In the genomic region with DNA sequence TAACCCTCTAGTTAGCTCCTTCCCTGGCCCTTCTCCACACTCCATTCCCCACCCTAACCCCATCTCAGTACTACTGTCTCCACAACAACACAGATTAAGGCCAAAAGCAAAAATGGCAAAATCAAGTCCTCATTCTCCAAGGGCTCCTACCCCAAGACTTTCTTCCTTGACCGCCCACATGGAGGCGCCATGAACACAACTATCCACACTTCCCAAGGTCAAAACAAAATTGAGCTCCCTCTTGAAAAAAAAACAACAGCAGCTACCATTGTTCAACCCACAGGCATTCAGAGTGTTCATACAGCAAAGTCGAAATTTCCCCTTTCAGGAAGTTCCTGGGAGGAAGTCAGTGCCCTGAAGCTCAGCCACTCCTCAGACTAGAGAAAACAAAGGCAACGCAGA, we compare ENCODE assay signal across 8 cellular contexts. TPM values are rescaled to one million over a fixed set of nuclear protein-coding genes. Genes with fewer than 3 reads are reported as not detected.
DNase-seq lines count a peak whose midpoint lies in the region; ATAC-seq and TF ChIP-seq lines count a peak whose summit lies in the region.

No MANE protein-coding gene starts in this region.

- no peaks in the 10 kb centered on the region for H3K27me3 Mint-ChIP-seq in T-helper 17 cell

- peak overlapping the region; percentile 69 for H3K4me3 Mint-ChIP-seq in T-helper 17 cell

- no peak overlapping the region for H3K4me3 ChIP-seq in brain microvascular endothelial cell (ENCODE audit: low read depth, low read length)

- H3K27ac Mint-ChIP-seq in T-helper 17 cell: peak overlapping the region; percentile 81

- H3K27ac ChIP-seq in brain microvascular endothelial cell: no peak overlapping the region

- peaks cover 43% of the 10 kb centered on the region for H3K4me1 Mint-ChIP-seq in T-helper 17 cell

- no peaks in the 10 kb centered on the region for H3K27me3 ChIP-seq in brain microvascular endothelial cell (replicated peaks)

- peak; percentile 45 for ATAC-seq in HG03432 (IDR thresholded peaks at IDR 0.05; ENCODE audit: unreplicated experiment)
- ATAC-seq in T-helper 17 cell: peak; percentile 73
- ATAC-seq in HG02840 (IDR thresholded peaks at IDR 0.05; ENCODE audit: low FRiP score, unreplicated experiment): no peak

- no peaks in the 10 kb centered on the region for H3K9me3 ChIP-seq in T-helper 17 cell (ENCODE audit: control insufficient read depth, low read length, poor library complexity, severe bottlenecking)

- no peaks in the 10 kb centered on the region for H3K36me3 ChIP-seq in brain microvascular endothelial cell (replicated peaks)

- DNase-seq in C1 segment of cervical spinal cord (lab: John Stamatoyannopoulos, UW) (peak in 12 of 14 donors; percentile 7 to 86 (median 68)), T-helper 17 cell (peak in 2 of 3 donors; percentile 15 to 18), brain microvascular endothelial cell (peak; percentile 78), iPS-NIHi7 (ENCODE audit: extremely low spot score) (peak; percentile 77), COLO668 (lab: John Stamatoyannopoulos, UW; ENCODE audit: unreplicated experiment) (no peak)
- peak; percentile 20 for DNase-seq in stimulated activated CD4-positive, alpha-beta T cell treated with anti-CD3 and anti-CD28 coated beads, Interleukin-12 subunit alpha, Interleukin-12 subunit beta, amount 100 ng/mL, for 4 hours

- peaks cover 4% of the 10 kb centered on the region for H3K36me3 Mint-ChIP-seq in T-helper 17 cell (ENCODE audit: low read depth)

- in situ Hi-C loops in brain microvascular endothelial cell (cut with HindIII; ENCODE audit: low pct_ligation_motif_present, low sequenced_read_pairs): no loop called here

- peak; percentile 84 for TF ChIP-seq CTCF in brain microvascular endothelial cell (IDR thresholded peaks at IDR 0.05; ENCODE audit: low read depth, low read length, missing control alignments)

RNA-seq across cellular contexts. Expression of gene GNAQ, which starts 54.4 kb away (rescaled TPM):
- 10 to 100 TPM; 57.1 to 68.1 TPM for total RNA-seq in T-helper 17 cell
